ENCODE assay signal across 8 cellular contexts in the genomic region with DNA sequence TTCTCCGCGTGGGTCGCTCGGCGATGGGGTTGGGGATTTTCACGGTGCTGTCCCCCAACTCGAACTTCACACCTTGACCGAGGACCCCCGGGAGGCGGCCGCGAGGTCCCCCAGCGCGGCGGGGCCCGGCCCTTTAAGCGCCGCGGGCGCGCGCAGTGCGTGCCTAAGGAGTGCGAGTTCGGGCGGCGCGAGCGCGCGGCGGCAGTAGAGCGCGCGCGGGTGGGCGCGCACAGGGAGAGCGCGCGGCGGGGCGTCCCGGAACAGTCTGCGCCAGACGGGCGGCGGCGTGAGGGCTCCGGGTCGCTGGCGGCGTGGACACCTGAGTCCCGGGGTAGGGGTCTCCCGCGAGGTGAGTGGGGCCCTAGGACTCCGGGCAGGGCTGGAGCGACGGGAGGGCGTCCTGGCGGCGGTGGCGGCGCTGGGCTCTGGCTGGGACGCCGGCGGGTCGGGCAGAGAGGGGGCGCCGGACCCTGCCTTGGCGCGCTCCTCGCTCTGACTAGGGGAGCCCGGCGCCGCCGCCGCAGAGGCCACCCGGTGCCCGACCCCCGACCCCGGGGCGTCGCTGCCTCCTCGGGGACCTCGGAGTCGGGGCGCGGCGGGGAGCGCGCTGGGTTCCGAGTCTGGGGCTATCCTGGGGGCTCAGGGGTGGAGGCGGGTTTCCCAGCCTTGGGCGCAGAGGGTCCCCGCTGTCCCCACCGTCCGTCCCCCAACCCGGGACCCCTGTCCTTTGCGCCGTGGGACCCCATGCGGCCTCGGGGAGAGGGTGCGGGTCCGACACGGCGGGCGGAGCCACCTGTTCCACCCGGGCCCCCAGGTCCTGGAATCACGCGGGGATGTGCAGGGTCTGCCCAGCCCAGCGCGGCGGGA. TPM values are rescaled to one million over a fixed set of nuclear protein-coding genes. Genes with fewer than 3 reads are reported as not detected.
DNase-seq lines count a peak whose midpoint lies in the region; ATAC-seq and TF ChIP-seq lines count a peak whose summit lies in the region.

A gene with protein sequence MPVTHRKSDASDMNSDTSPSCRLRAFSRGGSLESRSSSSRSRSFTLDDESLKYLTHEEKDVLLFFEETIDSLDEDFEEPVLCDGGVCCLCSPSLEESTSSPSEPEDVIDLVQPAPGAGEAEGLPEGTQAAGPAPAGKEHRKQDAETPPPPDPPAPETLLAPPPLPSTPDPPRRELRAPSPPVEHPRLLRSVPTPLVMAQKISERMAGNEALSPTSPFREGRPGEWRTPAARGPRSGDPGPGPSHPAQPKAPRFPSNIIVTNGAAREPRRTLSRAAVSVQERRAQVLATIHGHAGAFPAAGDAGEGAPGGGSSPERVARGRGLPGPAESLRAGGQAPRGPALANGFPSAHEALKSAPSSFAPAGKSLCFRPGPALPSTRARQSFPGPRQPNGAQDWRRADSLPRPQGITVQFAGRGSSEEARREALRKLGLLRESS (plus strand): TSS at position 235 of the 867 bp plus-strand sequence. CDS start 28,722 bp downstream, outside the sequence.

- ATAC-seq in GM19452 (IDR thresholded peaks at IDR 0.05; ENCODE audit: unreplicated experiment): peak; percentile 61
- ATAC-seq in psoas muscle: peak; percentile 76 to 92 (median 90)

- intact Hi-C loops in head of caudate nucleus (cut with DNase I) (no loop called here), psoas muscle (cut with DNase I) (no loop called here)

- TF ChIP-seq CTCF in psoas muscle (IDR thresholded peaks at IDR 0.05): no peak

- H3K27me3 ChIP-seq in NT2/D1 (ENCODE audit: insufficient read depth, insufficient read length) (peaks cover 18% of the 10 kb centered on the region), psoas muscle (ENCODE audit: insufficient read depth in 3 of 3, low read length in 2 of 3) (peaks cover 0 to 28% (median 11%) of the 10 kb centered on the region in 3 donors)

- peaks cover 5% of the 10 kb centered on the region for H3K36me3 ChIP-seq in NT2/D1 (ENCODE audit: insufficient read depth, insufficient read length, low read length)
- H3K36me3 ChIP-seq in psoas muscle (ENCODE audit: insufficient read depth in 1 of 2, low read depth in 1 of 2): no peaks in the 10 kb centered on the region

- WGBS in psoas muscle, 3 donors: 1% methylated on average over 92 to 114 of the region's 114 CpGs

- H3K27me3 Mint-ChIP-seq in activated naive CD4-positive, alpha-beta T cell treated with anti-CD3 and anti-CD28 coated beads, Interleukin-2, amount 10 ng/mL, durations not matched to agents 7 days and 5 days: peaks cover 79% of the 10 kb centered on the region

- DNase-seq in AG08395 (ENCODE audit: low spot score): peak; percentile 80
- DNase-seq in NT2/D1 (ENCODE audit: low read depth, low spot score): no peak
- peak; percentile 48 for DNase-seq in activated naive CD4-positive, alpha-beta T cell treated with anti-CD3 and anti-CD28 coated beads, Interleukin-2, amount 10 ng/mL, durations not matched to agents 7 days and 5 days
- DNase-seq in head of caudate nucleus: peak in 23 of 42 donors; percentile 4 to 51 (median 27)
- DNase-seq in psoas muscle: peak; percentile 60 to 65
- no peak for DNase-seq in T1000 (lab: John Stamatoyannopoulos, UW)
- no peak for DNase-seq in COLO668 (lab: John Stamatoyannopoulos, UW; ENCODE audit: unreplicated experiment)

- H3K27ac ChIP-seq in psoas muscle: peak within 1 kb of the TSS; percentile 30

- H3K9me3 ChIP-seq in NT2/D1 (ENCODE audit: insufficient read depth, low read length) (no peaks in the 10 kb centered on the region), psoas muscle (no peaks in the 10 kb centered on the region)

- H3K36me3 Mint-ChIP-seq in activated naive CD4-positive, alpha-beta T cell treated with anti-CD3 and anti-CD28 coated beads, Interleukin-2, amount 10 ng/mL, durations not matched to agents 7 days and 5 days: no peaks in the 10 kb centered on the region

- H3K4me1 ChIP-seq in NT2/D1 (ENCODE audit: insufficient read depth, insufficient read length) (no peaks in the 10 kb centered on the region), psoas muscle (peaks cover 8% of the 10 kb centered on the region)

- no peak within 1 kb of the TSS for H3K27ac Mint-ChIP-seq in activated naive CD4-positive, alpha-beta T cell treated with anti-CD3 and anti-CD28 coated beads, Interleukin-2, amount 10 ng/mL, durations not matched to agents 7 days and 5 days

- H3K4me1 Mint-ChIP-seq in activated naive CD4-positive, alpha-beta T cell treated with anti-CD3 and anti-CD28 coated beads, Interleukin-2, amount 10 ng/mL, durations not matched to agents 7 days and 5 days: peaks cover 8% of the 10 kb centered on the region

- H3K9ac ChIP-seq in NT2/D1 (ENCODE audit: insufficient read length, low read depth): peak within 1 kb of the TSS; percentile 80

- peak within 1 kb of the TSS; percentile 66 for H3K4me3 Mint-ChIP-seq in activated naive CD4-positive, alpha-beta T cell treated with anti-CD3 and anti-CD28 coated beads, Interleukin-2, amount 10 ng/mL, durations not matched to agents 7 days and 5 days

- CTCF ChIA-PET in activated naive CD4-positive, alpha-beta T cell treated with anti-CD3 and anti-CD28 coated beads, Interleukin-2, amount 10 ng/mL, durations not matched to agents 7 days and 5 days (lab: Charles Lee): no interaction called here

- no peaks in the 10 kb centered on the region for H3K9me3 Mint-ChIP-seq in activated naive CD4-positive, alpha-beta T cell treated with anti-CD3 and anti-CD28 coated beads, Interleukin-2, amount 10 ng/mL, durations not matched to agents 7 days and 5 days

- H3K4me3 ChIP-seq in NT2/D1 (ENCODE audit: insufficient read length, low read depth): peak within 1 kb of the TSS; percentile 63
- peak within 1 kb of the TSS; percentile 71 for H3K4me3 ChIP-seq in psoas muscle

RNA-seq across cellular contexts. Expression of the gene that starts here (rescaled TPM):
- 1 to 10 TPM in 3 of 4 donors, under 1 TPM in 1; 0.91 to 2.8 (median 1.6) TPM for total RNA-seq in psoas muscle
- 1 to 10 TPM in 1 of 3 donors, under 1 TPM in 2; 0.63 to 1.6 (median 0.70) TPM for polyA plus RNA-seq in psoas muscle

Comparison
In these comparisons a context has a peak if more than half of its experiments do, and no peak if none do; other contexts are left out.
1. DNase-seq: peak in AG08395 (single experiment), activated naive CD4-positive, alpha-beta T cell treated with anti-CD3 and anti-CD28 coated beads, Interleukin-2, amount 10 ng/mL, durations not matched to agents 7 days and 5 days (single experiment), head of caudate nucleus (23 of 42) and psoas muscle (2 of 2); none in NT2/D1 (single experiment), T1000 (single experiment) and COLO668 (single experiment).